8 cellular contexts compared by ENCODE assay signal in genomic region chr17:10198509-10199249, GRCh38. TPM values are rescaled to one million over a fixed set of nuclear protein-coding genes. Genes with fewer than 3 reads are reported as not detected.
A peak's percentile ranks its signal among the peaks of the same experiment; 100 is the strongest.
DNase-seq lines count a peak whose midpoint lies in the region; ATAC-seq, FAIRE-seq and TF ChIP-seq lines count a peak whose summit lies in the region.

TSS of gene GAS7 (minus strand) at chr17:10198606.

- H3K27me3 Mint-ChIP-seq in WTC11 (ENCODE audit: low read depth), result peaks cover 50% of the 10 kb centered on the region

- H3K9me2 ChIP-seq in HCT116 (ENCODE audit: insufficient read depth), result no peaks in the 10 kb centered on the region

- DNase-seq in D721Med (ENCODE audit: insufficient read length, low spot score), result peak; percentile 63
- DNase-seq in HCT116 (ENCODE audit: low read depth, low spot score), result no peak
- DNase-seq in WTC11 (ENCODE audit: low spot score), result peak; percentile 81
- DNase-seq in effector CD4-positive, alpha-beta T cell, result peak; percentile 13
- DNase-seq in mucosa of descending colon, result peak; percentile 49 to 69 (median 66)
- DNase-seq in suprapubic skin (ENCODE audit: low spot score in 2 of 2), result peak; percentile 88 to 89
- DNase-seq in NCI-H446 (lab: John Stamatoyannopoulos, UW), result no peak

- H3K4me1 Mint-ChIP-seq in WTC11, result peaks cover 4% of the 10 kb centered on the region; the same call in 1 of the 2 replicates

- H3K27me3 ChIP-seq in HCT116 (ENCODE audit: insufficient read depth, low read length), result no peaks in the 10 kb centered on the region
- peaks cover 19% of the 10 kb centered on the region for H3K27me3 ChIP-seq in suprapubic skin

- TF ChIP-seq CTCF in D721Med (IDR thresholded peaks at IDR 0.05; ENCODE audit: insufficient read depth, missing control alignments) (no peak), HCT116 (IDR thresholded peaks at IDR 0.05 in 2 of 3, conservative IDR thresholded peaks at IDR 0.05 in 1 of 3; ENCODE audit: borderline replicate concordance in 1 of 3, insufficient read depth in 1 of 3, low read depth in 2 of 3, low read length in 2 of 3) (no peak), WTC11 (IDR thresholded peaks at IDR 0.05) (no peak), mucosa of descending colon (IDR thresholded peaks at IDR 0.05) (no peak), suprapubic skin (IDR thresholded peaks at IDR 0.05) (no peak)

- RAD21 ChIA-PET in HCT116 (lab: Charles Lee; ENCODE audit: low non-redundant PET in 1 of 2, low total read pairs in 2 of 2, uncharacterized antibody in 2 of 2, unreplicated experiment in 2 of 2), result interaction anchor here (0.6 kb wide), 2 partner anchors 52 to 217 kb away, joined by 3 to 4 read pairs; no protein-coding TSS in a partner anchor

- H3K9ac ChIP-seq in HCT116 (ENCODE audit: low read length), result peak within 1 kb of the TSS; percentile 35

- no peak for FAIRE-seq in D721Med (lab: Jason Lieb, UNC)

- TF ChIP-seq POLR2A in HCT116 (IDR thresholded peaks at IDR 0.05; ENCODE audit: borderline replicate concordance, extremely low read depth, insufficient read depth, insufficient read length) (no peak), suprapubic skin (IDR thresholded peaks at IDR 0.05) (no peak)

- H3K9me3 Mint-ChIP-seq in WTC11, result peaks cover 24% of the 10 kb centered on the region

- peaks cover 20% of the 10 kb centered on the region for H3K36me3 Mint-ChIP-seq in WTC11

- no peaks in the 10 kb centered on the region for H4K20me1 ChIP-seq in HCT116 (ENCODE audit: insufficient read depth)

- H3K27ac Mint-ChIP-seq in WTC11, result no peak within 1 kb of the TSS

- ATAC-seq in HCT116 (peak; percentile 90), WTC11 (peak; percentile 85), mucosa of descending colon (peak; percentile 63), HG03108 (IDR thresholded peaks at IDR 0.05; ENCODE audit: unreplicated experiment) (no peak)

- TF ChIP-seq RAD21 in HCT116 (IDR thresholded peaks at IDR 0.05; ENCODE audit: low read depth), result no peak

- CTCF ChIA-PET in HCT116 (lab: Charles Lee), result interaction anchor here (0.7 to 1.0 kb wide), 2 partner anchors 28 to 210 kb away, joined by 3 to 7 read pairs; no protein-coding TSS in a partner anchor
- CTCF ChIA-PET in WTC11 (lab: Charles Lee), result interaction anchor here (0.5 to 1.3 kb wide), 10 partner anchors 10 to 443 kb away, joined by 3 to 9 read pairs (median 4); no protein-coding TSS in a partner anchor

- intact Hi-C loops in HCT116 (cut with micrococcal nuclease), result no loop called here
- intact Hi-C loops in mucosa of descending colon (cut with DNase I, micrococcal nuclease), result no loop called here

- H3K9me3 ChIP-seq in HCT116 (ENCODE audit: control insufficient read depth in 1 of 2, insufficient read depth in 1 of 2, low read depth in 1 of 2, low read length in 2 of 2) (no peaks in the 10 kb centered on the region), mucosa of descending colon (peaks cover 7% of the 10 kb centered on the region), suprapubic skin (peaks cover under 1% of the 10 kb centered on the region)

- H3K4me2 ChIP-seq in HCT116 (ENCODE audit: low read length), result peak within 1 kb of the TSS; percentile 89

- WGBS in suprapubic skin, result 3% methylated on average over 7 of the region's 86 CpGs

- H3K4me1 ChIP-seq in HCT116 (ENCODE audit: control insufficient read depth in 1 of 2, insufficient read depth in 2 of 2, low read length in 2 of 2), result peaks cover 3 to 6% of the 10 kb centered on the region in 2 experiments; a peak in 3 of 4 replicates
- H3K4me1 ChIP-seq in mucosa of descending colon (ENCODE audit: low read depth), result peaks cover 7% of the 10 kb centered on the region
- H3K4me1 ChIP-seq in suprapubic skin, result peaks cover 37% of the 10 kb centered on the region

- H3K36me3 ChIP-seq in HCT116 (ENCODE audit: control insufficient read depth in 1 of 2, insufficient read depth in 2 of 2, low read length in 2 of 2) (no peaks in the 10 kb centered on the region), mucosa of descending colon (ENCODE audit: low read depth) (no peaks in the 10 kb centered on the region), suprapubic skin (no peaks in the 10 kb centered on the region)

- peak within 1 kb of the TSS; percentile 75 for H3K4me3 Mint-ChIP-seq in WTC11

- POLR2A ChIA-PET in HCT116 (lab: Charles Lee), result interaction anchor here (0.9 kb wide), 1 partner anchor 28 kb away, joined by 3 read pairs; no protein-coding TSS in a partner anchor
- POLR2A ChIA-PET in WTC11 (lab: Charles Lee), result interaction anchor here (0.6 to 1.2 kb wide), 3 partner anchors 12 to 93 kb away, joined by 4 to 6 read pairs (median 4); no protein-coding TSS in a partner anchor

- H3K4me3 ChIP-seq in HCT116 (replicated peaks in 1 of 2; ENCODE audit: low read depth in 1 of 2, low read length in 2 of 2) (peak within 1 kb of the TSS; percentile 34 to 59), mucosa of descending colon (peak within 1 kb of the TSS; percentile 26), suprapubic skin (peak within 1 kb of the TSS; percentile 86)

- TF ChIP-seq EP300 in suprapubic skin (IDR thresholded peaks at IDR 0.05), result no peak

- BruUV-seq in HCT116 (replicated peaks; lab: Mats Ljungman, UMichigan), result no TSS peak

- peak within 1 kb of the TSS; percentile 82 for H2AFZ ChIP-seq in HCT116 (ENCODE audit: low read depth, low read length, poor library complexity, severe bottlenecking)

- H3K27ac ChIP-seq in HCT116 (ENCODE audit: low read depth, low read length), result peak within 1 kb of the TSS; percentile 17; the same call in 1 of the 2 replicates
- H3K27ac ChIP-seq in suprapubic skin, result peak within 1 kb of the TSS; percentile 79

- no peaks in the 10 kb centered on the region for H3K79me2 ChIP-seq in HCT116 (ENCODE audit: insufficient read depth, low read length)

TF ChIP-seq in HCT116, 20 proteins besides CTCF, POLR2A, EP300 and RAD21:
- no peak for TF ChIP-seq ATF3 (IDR thresholded peaks at IDR 0.05)

TF ChIP-seq in WTC11, 78 proteins besides CTCF, POLR2A, EP300 and RAD21:
- TF ChIP-seq E2F5 (CRISPR knock-in tag; IDR thresholded peaks at IDR 0.05) (peak; percentile 29; the same call in 1 of the 2 replicates), ESRRA (CRISPR knock-in tag; IDR thresholded peaks at IDR 0.05; ENCODE audit: borderline replicate concordance) (no peak)
TF ChIP-seq in WTC11: peak in this region for 1.

RNA-seq across cellular contexts. Expression of gene GAS7, which starts in this region (rescaled TPM):
- 4.1 TPM for total RNA-seq in HCT116 (2021; ENCODE audit: unreplicated experiment)
- polyA plus RNA-seq in HCT116 (2012), result 2.2 and 3.5 TPM in 2 replicates
- 12.3 to 13.9 TPM (median 13.4 TPM) in 3 replicates for total RNA-seq in WTC11 (2021)
- total RNA-seq in mucosa of descending colon, result 10 to 100 TPM in 2 of 3 donors, 1 to 10 TPM in 1; 6.4 to 54.4 (median 21.6) TPM
- total RNA-seq in suprapubic skin, result 100 to 1,000 TPM in 1 of 4 donors, 10 to 100 TPM in 3; 45.7 to 106 (median 74.2) TPM

Comparison
In these comparisons a context has a peak if more than half of its experiments do, and no peak if none do; other contexts are left out.
1. DNase-seq: peak in D721Med (single experiment), WTC11 (single experiment), effector CD4-positive, alpha-beta T cell (single experiment), mucosa of descending colon (3 of 3) and suprapubic skin (2 of 2); none in HCT116 (single experiment) and NCI-H446 (0 of 2).
2. H3K4me3 ChIP-seq: peak in every context shown above with its lines; median percentile 86 in suprapubic skin; 46 in HCT116; 26 in mucosa of descending colon.